Comparison of ENCODE assay signal across 10 cellular contexts in genomic region chr15:48191574-48192225, GRCh38. TPM values are rescaled to one million over a fixed set of nuclear protein-coding genes. Genes with fewer than 3 reads are reported as not detected.
A peak's percentile ranks its signal among the peaks of the same experiment; 100 is the strongest.
DNase-seq lines count a peak whose midpoint lies in the region; ATAC-seq and TF ChIP-seq lines count a peak whose summit lies in the region.
"Had no signal": no experiment of that assay in that cellular context is flagged by ENCODE, and none has a peak within 500 bp of the region (broad histone marks: within the 10 kb centered on the region; RNA-seq: fewer than 3 reads in every experiment).

TSS of gene CTXN2 (plus strand) at chr15:48191665. CDS start at chr15:48201301, 9,636 bp downstream.

- H3K9me3 ChIP-seq in mucosa of descending colon (no peaks in the 10 kb centered on the region), sigmoid colon (no peaks in the 10 kb centered on the region)

- H3K4me3 ChIP-seq in choroid plexus epithelial cell (ENCODE audit: low read depth, low read length) (peak within 1 kb of the TSS; percentile 8), mucosa of descending colon (no peak within 1 kb of the TSS), sigmoid colon (no peak within 1 kb of the TSS)

- H3K4me1 ChIP-seq in mucosa of descending colon (ENCODE audit: low read depth) (no peaks in the 10 kb centered on the region), sigmoid colon (no peaks in the 10 kb centered on the region)

- no peaks in the 10 kb centered on the region for H3K36me3 Mint-ChIP-seq in natural killer cell treated with Interleukin-12 subunit alpha and Interleukin-12 subunit beta and Interleukin-15 and Interleukin-18, amount 100 ng/mL, for 72 hours

- H3K27me3 ChIP-seq in sigmoid colon = peaks cover 0 to 28% (median 0%) of the 10 kb centered on the region in 3 donors

- in situ Hi-C loops in ACHN (cut with HindIII; ENCODE audit: low pct_ligation_motif_present, low pct_unique_long_range_greater_than_20kb, low sequenced_read_pairs) = no loop called here

- no peak for TF ChIP-seq POLR2A in sigmoid colon (IDR thresholded peaks at IDR 0.05)

- H3K4me3 Mint-ChIP-seq in natural killer cell treated with Interleukin-12 subunit alpha and Interleukin-12 subunit beta and Interleukin-15 and Interleukin-18, amount 100 ng/mL, for 72 hours = no peak within 1 kb of the TSS
- H3K4me3 Mint-ChIP-seq: T-helper 17 cell had no signal

- no peaks in the 10 kb centered on the region for H3K36me3 ChIP-seq in mucosa of descending colon (ENCODE audit: low read depth)
- no peaks in the 10 kb centered on the region for H3K36me3 ChIP-seq in sigmoid colon

- no peak within 1 kb of the TSS for H3K27ac ChIP-seq in sigmoid colon

- intact Hi-C loops in mucosa of descending colon (cut with DNase I, micrococcal nuclease) (no loop called here), sigmoid colon (cut with DNase I) (no loop called here)

- H3K27me3 Mint-ChIP-seq in natural killer cell treated with Interleukin-12 subunit alpha and Interleukin-12 subunit beta and Interleukin-15 and Interleukin-18, amount 100 ng/mL, for 72 hours = peaks cover 17 to 30% of the 10 kb centered on the region in 2 donors

- DNase-seq in COLO668 (lab: John Stamatoyannopoulos, UW; ENCODE audit: unreplicated experiment) (peak; percentile 49), NCI-H2029 treated with DMSO at 0.1 percent for 48 hours (lab: John Stamatoyannopoulos, UW) (peak; percentile 11), choroid plexus epithelial cell (ENCODE audit: low read depth) (peak; percentile 16), mucosa of descending colon (peak in 2 of 3 donors; percentile 5 to 23), ACHN (no peak), sigmoid colon (no peak)
- DNase-seq in natural killer cell treated with Interleukin-12 subunit alpha and Interleukin-12 subunit beta and Interleukin-15 and Interleukin-18, amount 100 ng/mL, for 72 hours (ENCODE audit: low spot score) = no peak
- DNase-seq: NCI-H1105 had no signal

- TF ChIP-seq CTCF in choroid plexus epithelial cell (conservative IDR thresholded peaks at IDR 0.05; ENCODE audit: low read depth, low read length) (no peak), mucosa of descending colon (IDR thresholded peaks at IDR 0.05) (no peak), sigmoid colon (IDR thresholded peaks at IDR 0.05) (no peak)

- H3K4me1 Mint-ChIP-seq in natural killer cell treated with Interleukin-12 subunit alpha and Interleukin-12 subunit beta and Interleukin-15 and Interleukin-18, amount 100 ng/mL, for 72 hours (ENCODE audit: low read depth in 2 of 2) = peaks cover 0 to 2% of the 10 kb centered on the region in 2 donors

- 11 to 12% methylated on average over 31 of the region's 31 CpGs for WGBS in sigmoid colon, 2 donors

- no peak within 1 kb of the TSS for H3K27ac Mint-ChIP-seq in natural killer cell treated with Interleukin-12 subunit alpha and Interleukin-12 subunit beta and Interleukin-15 and Interleukin-18, amount 100 ng/mL, for 72 hours
- H3K27ac Mint-ChIP-seq: T-helper 17 cell had no signal

- TF ChIP-seq EP300 in sigmoid colon (IDR thresholded peaks at IDR 0.05) = no peak

- ATAC-seq in mucosa of descending colon (peak; percentile 37), GM21528 (IDR thresholded peaks at IDR 0.05; ENCODE audit: low FRiP score, unreplicated experiment) (no peak)
- ATAC-seq in natural killer cell treated with Interleukin-12 subunit alpha and Interleukin-12 subunit beta and Interleukin-15 and Interleukin-18, amount 100 ng/mL, for 72 hours = no peak
- ATAC-seq: T-helper 17 cell had no signal

- peaks cover 9% of the 10 kb centered on the region for H3K9me3 Mint-ChIP-seq in natural killer cell treated with Interleukin-12 subunit alpha and Interleukin-12 subunit beta and Interleukin-15 and Interleukin-18, amount 100 ng/mL, for 72 hours

RNA-seq across cellular contexts. Expression of gene CTXN2, which starts in this region (rescaled TPM):
- under 1 TPM in 1 of 3 donors, not detected in 2; 0.16 TPM for total RNA-seq in mucosa of descending colon
- not detected for total RNA-seq in natural killer cell treated with Interleukin-12 subunit alpha and Interleukin-12 subunit beta and Interleukin-15 and Interleukin-18, amount 100 ng/mL, for 72 hours
- under 1 TPM in 2 of 4 donors, not detected in 2; 0.16 to 0.27 TPM for total RNA-seq in sigmoid colon
- under 1 TPM in 1 of 3 donors, not detected in 2; 0.13 TPM for polyA plus RNA-seq in sigmoid colon
- total RNA-seq: T-helper 17 cell had no signal

Comparison
In these comparisons a context has a peak if more than half of its experiments do, and no peak if none do; other contexts are left out.
1. Peak in DNase-seq and ATAC-seq in mucosa of descending colon; RNA of the gene not detected or under 1 TPM.
2. DNase-seq: peak in COLO668 (single experiment), NCI-H2029 treated with DMSO at 0.1 percent for 48 hours (single experiment) and choroid plexus epithelial cell (single experiment); none in natural killer cell treated with Interleukin-12 subunit alpha and Interleukin-12 subunit beta and Interleukin-15 and Interleukin-18, amount 100 ng/mL, for 72 hours (single experiment), ACHN (single experiment) and sigmoid colon (single experiment).